9 cellular contexts compared by ENCODE assay signal in genomic region chr2:189109921-189110397, GRCh38.
DNase-seq lines count a peak whose midpoint lies in the region; ATAC-seq and TF ChIP-seq lines count a peak whose summit lies in the region.
"Had no signal": no experiment of that assay in that cellular context is flagged by ENCODE, and none has a peak within 500 bp of the region (broad histone marks: within the 10 kb centered on the region; RNA-seq: fewer than 3 reads in every experiment).

No MANE protein-coding gene starts in this region.

- in situ Hi-C loops in ACHN (cut with HindIII; ENCODE audit: low pct_ligation_motif_present, low pct_unique_long_range_greater_than_20kb, low sequenced_read_pairs), result no loop called here

- CTCF ChIA-PET in WTC11 (lab: Charles Lee), result no interaction called here

- H3K27ac Mint-ChIP-seq in WTC11, result no peak overlapping the region

- no peaks in the 10 kb centered on the region for H3K27me3 Mint-ChIP-seq in WTC11 (ENCODE audit: low read depth)

- POLR2A ChIA-PET in WTC11 (lab: Charles Lee), result interaction anchor here (0.6 kb wide), 1 partner anchor 128 kb away, joined by 3 read pairs; no protein-coding TSS in a partner anchor

- DNase-seq in ACHN (peak; percentile 79), WTC11 (ENCODE audit: low spot score) (peak; percentile 16), SW480 (ENCODE audit: low spot score) (no peak), left ventricle myocardium superior (no peak), cerebellar cortex (ENCODE audit: low spot score) (no peak)
- no peak for DNase-seq in stimulated activated naive CD4-positive, alpha-beta T cell treated with Interleukin-2 at 50 U/mL for 16 hours (lab: John Stamatoyannopoulos, UW)
- DNase-seq: occipital lobe had no signal

- ATAC-seq in GM19467 (IDR thresholded peaks at IDR 0.05; ENCODE audit: unreplicated experiment) (peak; percentile 93), HG02981 (IDR thresholded peaks at IDR 0.05; ENCODE audit: unreplicated experiment) (peak; percentile 95), WTC11 (peak; percentile 55), left ventricle myocardium superior (no peak)

- no peaks in the 10 kb centered on the region for H3K4me1 Mint-ChIP-seq in WTC11

- TF ChIP-seq CTCF in WTC11 (IDR thresholded peaks at IDR 0.05), result no peak

- H3K4me3 Mint-ChIP-seq in WTC11, result no peak overlapping the region

- intact Hi-C loops in left ventricle myocardium superior (cut with micrococcal nuclease), result loop anchor here (10.0 kb wide), 1 partner anchor 175 kb away; no protein-coding TSS in a partner anchor

- H3K36me3 Mint-ChIP-seq in WTC11, result no peaks in the 10 kb centered on the region

- no peaks in the 10 kb centered on the region for H3K9me3 Mint-ChIP-seq in WTC11

TF ChIP-seq in WTC11, 78 proteins besides CTCF, POLR2A, EP300 and RAD21:
- TF ChIP-seq ZNF671 (CRISPR knock-in tag; IDR thresholded peaks at IDR 0.05) (no peak), NR2C2 (CRISPR knock-in tag; IDR thresholded peaks at IDR 0.05) (no peak), MLX (CRISPR knock-in tag; IDR thresholded peaks at IDR 0.05) (no peak), ERG (CRISPR knock-in tag; IDR thresholded peaks at IDR 0.05) (no peak), TEAD1 (CRISPR knock-in tag; IDR thresholded peaks at IDR 0.05) (no peak), JUN (CRISPR knock-in tag; IDR thresholded peaks at IDR 0.05) (no peak), ZMAT4 (CRISPR knock-in tag; IDR thresholded peaks at IDR 0.05) (no peak)
- TF ChIP-seq, protein P1, sequence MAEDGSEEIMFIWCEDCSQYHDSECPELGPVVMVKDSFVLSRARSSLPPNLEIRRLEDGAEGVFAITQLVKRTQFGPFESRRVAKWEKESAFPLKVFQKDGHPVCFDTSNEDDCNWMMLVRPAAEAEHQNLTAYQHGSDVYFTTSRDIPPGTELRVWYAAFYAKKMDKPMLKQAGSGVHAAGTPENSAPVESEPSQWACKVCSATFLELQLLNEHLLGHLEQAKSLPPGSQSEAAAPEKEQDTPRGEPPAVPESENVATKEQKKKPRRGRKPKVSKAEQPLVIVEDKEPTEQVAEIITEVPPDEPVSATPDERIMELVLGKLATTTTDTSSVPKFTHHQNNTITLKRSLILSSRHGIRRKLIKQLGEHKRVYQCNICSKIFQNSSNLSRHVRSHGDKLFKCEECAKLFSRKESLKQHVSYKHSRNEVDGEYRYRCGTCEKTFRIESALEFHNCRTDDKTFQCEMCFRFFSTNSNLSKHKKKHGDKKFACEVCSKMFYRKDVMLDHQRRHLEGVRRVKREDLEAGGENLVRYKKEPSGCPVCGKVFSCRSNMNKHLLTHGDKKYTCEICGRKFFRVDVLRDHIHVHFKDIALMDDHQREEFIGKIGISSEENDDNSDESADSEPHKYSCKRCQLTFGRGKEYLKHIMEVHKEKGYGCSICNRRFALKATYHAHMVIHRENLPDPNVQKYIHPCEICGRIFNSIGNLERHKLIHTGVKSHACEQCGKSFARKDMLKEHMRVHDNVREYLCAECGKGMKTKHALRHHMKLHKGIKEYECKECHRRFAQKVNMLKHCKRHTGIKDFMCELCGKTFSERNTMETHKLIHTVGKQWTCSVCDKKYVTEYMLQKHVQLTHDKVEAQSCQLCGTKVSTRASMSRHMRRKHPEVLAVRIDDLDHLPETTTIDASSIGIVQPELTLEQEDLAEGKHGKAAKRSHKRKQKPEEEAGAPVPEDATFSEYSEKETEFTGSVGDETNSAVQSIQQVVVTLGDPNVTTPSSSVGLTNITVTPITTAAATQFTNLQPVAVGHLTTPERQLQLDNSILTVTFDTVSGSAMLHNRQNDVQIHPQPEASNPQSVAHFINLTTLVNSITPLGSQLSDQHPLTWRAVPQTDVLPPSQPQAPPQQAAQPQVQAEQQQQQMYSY (CRISPR knock-in tag; IDR thresholded peaks at IDR 0.05), result no peak

Comparison
In these comparisons a context has a peak if more than half of its experiments do, and no peak if none do; other contexts are left out.
1. DNase-seq: peak in ACHN (single experiment) and WTC11 (single experiment); none in SW480 (single experiment), left ventricle myocardium superior (single experiment), stimulated activated naive CD4-positive, alpha-beta T cell treated with Interleukin-2 at 50 U/mL for 16 hours (single experiment) and cerebellar cortex (single experiment).